In the genomic region with DNA sequence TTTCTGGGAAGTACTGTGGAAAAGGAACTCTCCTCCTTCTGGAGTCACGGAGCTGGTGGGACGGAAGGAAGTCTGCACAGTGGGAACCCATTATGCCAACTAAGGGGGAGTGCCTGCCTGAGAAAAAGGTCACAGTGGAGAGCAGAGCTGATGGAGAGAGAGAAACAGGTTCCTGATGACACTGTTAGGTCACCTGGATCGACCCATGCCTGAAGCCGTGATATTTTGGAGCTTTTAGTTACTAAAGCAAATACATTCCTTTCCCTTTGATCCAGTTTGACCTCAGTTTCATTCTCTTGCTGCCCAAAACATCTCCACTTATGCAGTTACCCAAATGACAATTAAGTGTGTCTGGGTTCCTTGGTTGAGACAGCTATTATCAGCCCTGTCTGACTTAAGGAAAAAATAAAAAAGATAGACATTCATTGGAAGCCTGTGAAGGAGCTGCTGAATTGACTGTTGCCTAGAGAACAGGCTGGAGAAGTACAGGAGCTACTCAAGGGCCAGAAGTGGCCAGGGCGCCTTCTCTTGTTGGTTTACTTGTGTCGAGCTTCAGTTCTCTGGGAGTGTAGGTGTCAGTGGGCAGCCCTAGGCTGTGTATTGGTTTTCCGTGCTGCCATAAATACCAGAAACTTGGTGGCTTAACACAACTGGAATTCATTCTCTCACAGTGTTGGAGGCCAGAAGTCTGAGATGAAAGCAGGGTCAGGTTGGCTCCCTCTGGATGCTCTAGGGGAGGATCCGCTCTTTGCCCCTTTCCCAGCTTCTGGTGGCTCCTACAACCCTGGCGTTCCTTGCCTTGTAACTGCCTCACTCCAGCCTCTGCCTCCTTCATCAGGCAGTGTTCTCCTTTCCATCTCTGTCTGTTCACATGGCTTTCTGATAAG, we compare ENCODE assay signal across 22 cellular contexts. TPM values are rescaled to one million over a fixed set of nuclear protein-coding genes. Genes with fewer than 3 reads are reported as not detected.
A peak's percentile ranks its signal among the peaks of the same experiment; 100 is the strongest.
DNase-seq lines count a peak whose midpoint lies in the region; ATAC-seq and TF ChIP-seq lines count a peak whose summit lies in the region.
"Had no signal": no experiment of that assay in that cellular context is flagged by ENCODE, and none has a peak within 500 bp of the region (broad histone marks: within the 10 kb centered on the region; RNA-seq: fewer than 3 reads in every experiment).

No MANE protein-coding gene starts in this region.

- H3K36me3 Mint-ChIP-seq in WTC11 = no peaks in the 10 kb centered on the region

- no peaks in the 10 kb centered on the region for H3K27me3 ChIP-seq in uterus
- H3K27me3 ChIP-seq: MG63 had no signal

- H3K4me1 Mint-ChIP-seq in WTC11 = peaks cover 6% of the 10 kb centered on the region

- H3K9me3 Mint-ChIP-seq in WTC11 = peaks cover 19% of the 10 kb centered on the region

- H3K27ac Mint-ChIP-seq in WTC11 = no peak overlapping the region

- CTCF ChIA-PET in WTC11 (lab: Charles Lee) = interaction anchor here (5.0 kb wide), 1 partner anchor 11 kb away, joined by 40 read pairs; no protein-coding TSS in a partner anchor

- H3K4me1 ChIP-seq in uterus = no peaks in the 10 kb centered on the region

- TF ChIP-seq CTCF in WTC11 (IDR thresholded peaks at IDR 0.05) (no peak), uterus (IDR thresholded peaks at IDR 0.05) (no peak)

- H3K27me3 Mint-ChIP-seq in WTC11 (ENCODE audit: low read depth) = no peaks in the 10 kb centered on the region

- H3K36me3 ChIP-seq in uterus = no peaks in the 10 kb centered on the region
- H3K36me3 ChIP-seq: MG63 had no signal

- ATAC-seq in WTC11 = no peak
- ATAC-seq: K562 had no signal

- peak; percentile 20 for DNase-seq in activated CD8-positive, alpha-beta memory T cell treated with anti-CD3 and anti-CD28 coated beads, Interleukin-2, amount 50 U/mL, for 48 hours
- no peak for DNase-seq in activated CD8-positive, alpha-beta memory T cell treated with anti-CD3 and anti-CD28 coated beads, Interleukin-2, amount 50 U/mL, for 4 hours
- DNase-seq in WTC11 (ENCODE audit: low spot score) (peak; percentile 5), mesenteric fat pad (ENCODE audit: low spot score) (peak; percentile 62), uterus (peak; percentile 3 to 6), SK-N-DZ (ENCODE audit: low spot score) (no peak), MV-4-11 (lab: John Stamatoyannopoulos, UW) (no peak)
- DNase-seq: DMS53; EL; H7; MG63; NCI-H1048; NCI-H1417 treated with DMSO at 0.1 percent for 48 hours; NCI-H187 treated with DMSO at 0.1 percent for 48 hours; NCI-H2227 treated with DMSO at 0.1 percent for 48 hours; NCI-H510A; NCI-H748 treated with DMSO at 0.1 percent for 48 hours; NK-92 treated with Interleukin-12 subunit alpha and Interleukin-12 subunit beta, amount 100 ng/mL, for 24 hours had no signal

- intact Hi-C loops in uterus (cut with DNase I; ENCODE audit: low total_unique reads) = no loop called here

- no peak overlapping the region for H3K4me3 Mint-ChIP-seq in WTC11

- no peaks in the 10 kb centered on the region for H3K9me3 ChIP-seq in uterus
- H3K9me3 ChIP-seq: MG63 had no signal

- TF ChIP-seq POLR2A in uterus (IDR thresholded peaks at IDR 0.05) = no peak

- no peak overlapping the region for H3K27ac ChIP-seq in uterus
- H3K27ac ChIP-seq: C4-2B, RWPE1 had no signal

- POLR2A ChIA-PET in WTC11 (lab: Charles Lee) = no interaction called here

- no peak overlapping the region for H3K4me3 ChIP-seq in uterus
- H3K4me3 ChIP-seq: K562, MG63 had no signal

TF ChIP-seq in WTC11, 78 proteins besides CTCF, POLR2A, EP300 and RAD21 (continues in another document):
- no peak for TF ChIP-seq RORB (CRISPR knock-in tag; IDR thresholded peaks at IDR 0.05)
- no peak for TF ChIP-seq USF2 (CRISPR knock-in tag; IDR thresholded peaks at IDR 0.05)
- TF ChIP-seq, protein P1, sequence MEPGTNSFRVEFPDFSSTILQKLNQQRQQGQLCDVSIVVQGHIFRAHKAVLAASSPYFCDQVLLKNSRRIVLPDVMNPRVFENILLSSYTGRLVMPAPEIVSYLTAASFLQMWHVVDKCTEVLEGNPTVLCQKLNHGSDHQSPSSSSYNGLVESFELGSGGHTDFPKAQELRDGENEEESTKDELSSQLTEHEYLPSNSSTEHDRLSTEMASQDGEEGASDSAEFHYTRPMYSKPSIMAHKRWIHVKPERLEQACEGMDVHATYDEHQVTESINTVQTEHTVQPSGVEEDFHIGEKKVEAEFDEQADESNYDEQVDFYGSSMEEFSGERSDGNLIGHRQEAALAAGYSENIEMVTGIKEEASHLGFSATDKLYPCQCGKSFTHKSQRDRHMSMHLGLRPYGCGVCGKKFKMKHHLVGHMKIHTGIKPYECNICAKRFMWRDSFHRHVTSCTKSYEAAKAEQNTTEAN (CRISPR knock-in tag; IDR thresholded peaks at IDR 0.05) = no peak
- TF ChIP-seq, protein P2, sequence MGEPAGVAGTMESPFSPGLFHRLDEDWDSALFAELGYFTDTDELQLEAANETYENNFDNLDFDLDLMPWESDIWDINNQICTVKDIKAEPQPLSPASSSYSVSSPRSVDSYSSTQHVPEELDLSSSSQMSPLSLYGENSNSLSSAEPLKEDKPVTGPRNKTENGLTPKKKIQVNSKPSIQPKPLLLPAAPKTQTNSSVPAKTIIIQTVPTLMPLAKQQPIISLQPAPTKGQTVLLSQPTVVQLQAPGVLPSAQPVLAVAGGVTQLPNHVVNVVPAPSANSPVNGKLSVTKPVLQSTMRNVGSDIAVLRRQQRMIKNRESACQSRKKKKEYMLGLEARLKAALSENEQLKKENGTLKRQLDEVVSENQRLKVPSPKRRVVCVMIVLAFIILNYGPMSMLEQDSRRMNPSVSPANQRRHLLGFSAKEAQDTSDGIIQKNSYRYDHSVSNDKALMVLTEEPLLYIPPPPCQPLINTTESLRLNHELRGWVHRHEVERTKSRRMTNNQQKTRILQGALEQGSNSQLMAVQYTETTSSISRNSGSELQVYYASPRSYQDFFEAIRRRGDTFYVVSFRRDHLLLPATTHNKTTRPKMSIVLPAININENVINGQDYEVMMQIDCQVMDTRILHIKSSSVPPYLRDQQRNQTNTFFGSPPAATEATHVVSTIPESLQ (CRISPR knock-in tag; IDR thresholded peaks at IDR 0.05) = no peak
- no peak for TF ChIP-seq AR (CRISPR knock-in tag; IDR thresholded peaks at IDR 0.05)
- TF ChIP-seq, protein P3, sequence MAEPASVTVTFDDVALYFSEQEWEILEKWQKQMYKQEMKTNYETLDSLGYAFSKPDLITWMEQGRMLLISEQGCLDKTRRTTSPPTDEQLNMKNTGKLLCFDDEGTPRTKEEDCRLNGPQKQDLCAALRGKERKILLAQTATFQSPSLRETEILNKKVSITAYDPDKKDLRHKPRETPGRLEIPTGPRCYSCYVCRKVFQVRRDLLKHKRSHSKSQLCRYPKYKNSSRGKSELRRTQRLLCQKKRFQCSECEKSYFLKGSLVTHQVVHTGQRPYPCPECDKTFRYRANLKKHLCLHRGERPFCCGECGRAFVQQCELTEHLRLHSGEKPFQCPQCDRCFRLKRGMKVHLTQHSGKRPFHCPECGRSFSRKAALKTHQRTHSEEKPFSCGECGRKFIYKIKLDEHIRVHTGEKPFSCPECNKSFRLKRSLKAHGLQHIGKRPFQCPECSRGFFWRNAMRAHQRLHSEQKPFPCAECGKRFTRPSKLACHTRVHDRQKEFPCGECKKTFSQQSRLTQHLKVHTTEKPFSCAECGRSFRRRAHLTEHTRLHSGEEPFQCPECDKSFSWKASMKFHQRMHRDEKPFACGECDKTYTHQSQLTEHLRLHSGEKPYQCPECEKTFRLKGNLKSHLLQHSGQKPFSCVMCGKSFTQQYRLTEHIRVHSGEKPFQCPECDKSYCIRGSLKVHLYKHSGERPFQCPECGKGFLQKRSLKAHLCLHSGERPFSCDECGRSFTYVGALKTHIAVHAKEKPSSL (CRISPR knock-in tag; conservative IDR thresholded peaks at IDR 0.05) = no peak
- no peak for TF ChIP-seq NR2C2 (CRISPR knock-in tag; IDR thresholded peaks at IDR 0.05)
- no peak for TF ChIP-seq ZNF416 (CRISPR knock-in tag; IDR thresholded peaks at IDR 0.05)
- no peak for TF ChIP-seq GRHL2 (CRISPR knock-in tag; IDR thresholded peaks at IDR 0.05; ENCODE audit: insufficient replicate concordance, severe bottlenecking)
- no peak for TF ChIP-seq FOXP1 (CRISPR knock-in tag; IDR thresholded peaks at IDR 0.05; ENCODE audit: borderline replicate concordance)

RNA-seq across cellular contexts. Expression of gene MRGPRD, which starts 13.6 kb away (rescaled TPM):
- total RNA-seq in WTC11 (2021) = not detected in 3 replicates
- not detected for total RNA-seq in mesenteric fat pad
- total RNA-seq in uterus = under 1 TPM in 1 of 4 donors, not detected in 3; 0.41 TPM
- polyA plus RNA-seq in SK-N-DZ (2014; cell fraction: cytosol; rRNA removed) = not detected in 2 replicates
- not detected in 2 replicates for polyA plus RNA-seq in SK-N-DZ (2014; cell fraction: nucleus; rRNA removed)
- total RNA-seq: H7, K562, LHCN-M2 had no signal
- polyA plus RNA-seq: K562 had no signal

RNA-seq across cellular contexts. Expression of gene MRGPRF, which starts 45.9 kb away (rescaled TPM):
- 3.8 to 6.5 TPM (median 5.5 TPM) in 3 replicates for total RNA-seq in WTC11 (2021)
- 29.8 TPM for total RNA-seq in mesenteric fat pad
- total RNA-seq in uterus = 100 to 1,000 TPM in 1 of 4 donors, 10 to 100 TPM in 3; 52.6 to 173 (median 75.0) TPM
- polyA plus RNA-seq in SK-N-DZ (2014; cell fraction: cytosol; rRNA removed) = 0.18 TPM in 1 of 2 replicates, not detected in the other
- not detected in 2 replicates for polyA plus RNA-seq in SK-N-DZ (2014; cell fraction: nucleus; rRNA removed)
- total RNA-seq: K562 had no signal
- polyA plus RNA-seq: K562 had no signal

Comparison
In these comparisons a context has a peak if more than half of its experiments do, and no peak if none do; other contexts are left out.
1. DNase-seq: peak in activated CD8-positive, alpha-beta memory T cell treated with anti-CD3 and anti-CD28 coated beads, Interleukin-2, amount 50 U/mL, for 48 hours (single experiment), WTC11 (single experiment), mesenteric fat pad (single experiment) and uterus (2 of 2); none in activated CD8-positive, alpha-beta memory T cell treated with anti-CD3 and anti-CD28 coated beads, Interleukin-2, amount 50 U/mL, for 4 hours (single experiment), SK-N-DZ (single experiment) and MV-4-11 (single experiment).